Comparison of ENCODE assay signal across 10 cellular contexts in the genomic region with DNA sequence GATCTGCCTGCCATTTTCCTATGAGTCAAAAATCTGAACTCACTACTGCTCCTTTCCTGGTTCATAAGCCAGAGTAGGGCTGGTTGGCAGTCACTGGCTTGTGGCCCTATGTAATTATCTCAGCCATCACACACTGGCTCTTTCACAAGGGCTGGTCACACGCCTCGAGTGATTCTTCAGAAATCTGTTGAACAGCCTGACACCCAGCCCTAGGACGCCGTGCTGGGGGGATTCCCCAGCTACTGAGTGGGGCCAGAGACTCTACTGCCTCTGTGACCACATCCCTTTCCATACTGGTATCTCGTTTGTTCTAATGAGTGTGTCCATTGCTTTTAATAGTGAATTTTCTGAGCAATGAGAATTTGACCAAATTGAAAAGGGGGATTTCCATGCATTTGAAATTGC. TPM values are rescaled to one million over a fixed set of nuclear protein-coding genes. Genes with fewer than 3 reads are reported as not detected.
DNase-seq lines count a peak whose midpoint lies in the region; ATAC-seq, FAIRE-seq and TF ChIP-seq lines count a peak whose summit lies in the region.
"Had no signal": no experiment of that assay in that cellular context is flagged by ENCODE, and none has a peak within 500 bp of the region (broad histone marks: within the 10 kb centered on the region; RNA-seq: fewer than 3 reads in every experiment).

No MANE protein-coding gene starts in this region.

- no peaks in the 10 kb centered on the region for H4K20me1 ChIP-seq in HepG2 (ENCODE audit: insufficient read depth, low read length)

- H3K36me3 ChIP-seq in mesenchymal stem cell (ENCODE audit: control insufficient read depth in 1 of 2, insufficient read depth in 2 of 2, low read depth in 1 of 2, low read length in 2 of 2) (peaks cover 43 to 94% of the 10 kb centered on the region in 2 experiments), HepG2 (replicated peaks in 1 of 2; ENCODE audit: control insufficient read depth in 1 of 2, insufficient read depth in 2 of 2, low read length in 2 of 2) (peaks cover 33 to 65% of the 10 kb centered on the region in 2 experiments), uterus (no peaks in the 10 kb centered on the region)

- WGBS in mesenchymal stem cell = 99% methylated on average over 5 of the region's 5 CpGs
- 97% methylated on average over 5 of the region's 5 CpGs for WGBS in HepG2 (ENCODE audit: low lambda C conversion rate)

- no peak overlapping the region for H3K27ac ChIP-seq in mesenchymal stem cell (ENCODE audit: low read length, poor library complexity, severe bottlenecking)
- no peak overlapping the region for H3K27ac ChIP-seq in HepG2 (ENCODE audit: extremely low read length, insufficient read depth, low read length)
- no peak overlapping the region for H3K27ac ChIP-seq in uterus
- H3K27ac ChIP-seq: psoas muscle, vagina had no signal

- H3K9me3 ChIP-seq in mesenchymal stem cell (ENCODE audit: control insufficient read depth, low read length) = no peaks in the 10 kb centered on the region
- H3K9me3 ChIP-seq in HepG2 (ENCODE audit: low read length) = no peaks in the 10 kb centered on the region
- H3K9me3 ChIP-seq in uterus = no peaks in the 10 kb centered on the region
- H3K9me3 ChIP-seq: psoas muscle, vagina had no signal

- H3K23ac ChIP-seq in mesenchymal stem cell (ENCODE audit: low read length in 2 of 2) = no peak overlapping the region

- H3K27ac Mint-ChIP-seq in activated CD8-positive, alpha-beta T cell treated with anti-CD3 and anti-CD28 coated beads, Interleukin-2, amount 10 ng/mL, durations not matched to agents 7 days and 5 days = peak overlapping the region; percentile 64

- H3K4me1 ChIP-seq in mesenchymal stem cell (ENCODE audit: control insufficient read depth, insufficient read depth, low read depth, low read length) (no peaks in the 10 kb centered on the region), HepG2 (ENCODE audit: insufficient read depth, low read length) (no peaks in the 10 kb centered on the region), uterus (no peaks in the 10 kb centered on the region)
- H3K4me1 ChIP-seq: vagina had no signal

- no peak overlapping the region for H2BK12ac ChIP-seq in mesenchymal stem cell (ENCODE audit: low read length in 2 of 2)

- no peak for TF ChIP-seq POLR2A in HepG2 (IDR thresholded peaks at IDR 0.05; ENCODE audit: insufficient read depth in 1 of 2, low read depth in 2 of 2, low read length in 2 of 2)
- TF ChIP-seq POLR2A in uterus (IDR thresholded peaks at IDR 0.05) = no peak

- H2BK120ac ChIP-seq in mesenchymal stem cell (ENCODE audit: low read depth, low read length) = no peak overlapping the region

- H3K14ac ChIP-seq in mesenchymal stem cell (ENCODE audit: low read length in 2 of 2) = no peak overlapping the region

- H3K4me3 Mint-ChIP-seq in activated CD8-positive, alpha-beta T cell treated with anti-CD3 and anti-CD28 coated beads, Interleukin-2, amount 10 ng/mL, durations not matched to agents 7 days and 5 days = no peak overlapping the region

- TF ChIP-seq RAD21 in HepG2 (CRISPR knock-in tag; IDR thresholded peaks at IDR 0.05) = no peak

- H3K27me3 ChIP-seq in mesenchymal stem cell (ENCODE audit: control insufficient read depth in 1 of 2, insufficient read depth in 1 of 2, low read length in 2 of 2) = no peaks in the 10 kb centered on the region
- H3K27me3 ChIP-seq in HepG2 (ENCODE audit: control insufficient read depth in 1 of 2, insufficient read depth in 2 of 2, low read length in 2 of 2) = no peaks in the 10 kb centered on the region
- H3K27me3 ChIP-seq in uterus = no peaks in the 10 kb centered on the region
- H3K27me3 ChIP-seq: vagina had no signal

- no peak overlapping the region for H2AK5ac ChIP-seq in mesenchymal stem cell (ENCODE audit: low read length, severe bottlenecking)

- in situ Hi-C loops in HepG2 (cut with HindIII; ENCODE audit: extremely low pct_ligation_motif_present, low pct_unique_long_range_greater_than_20kb) = no loop called here

- no peaks in the 10 kb centered on the region for H3K9me3 Mint-ChIP-seq in activated CD8-positive, alpha-beta T cell treated with anti-CD3 and anti-CD28 coated beads, Interleukin-2, amount 10 ng/mL, durations not matched to agents 7 days and 5 days (ENCODE audit: insufficient read depth)

- no peak overlapping the region for H4K8ac ChIP-seq in mesenchymal stem cell (ENCODE audit: low read length)

- peaks cover 84% of the 10 kb centered on the region for H3K36me3 Mint-ChIP-seq in activated CD8-positive, alpha-beta T cell treated with anti-CD3 and anti-CD28 coated beads, Interleukin-2, amount 10 ng/mL, durations not matched to agents 7 days and 5 days (ENCODE audit: low read depth)

- no peak overlapping the region for H2BK5ac ChIP-seq in mesenchymal stem cell (ENCODE audit: low read depth, low read length, poor library complexity, severe bottlenecking)

- H3K9ac ChIP-seq in mesenchymal stem cell (ENCODE audit: low read length) (no peak overlapping the region), HepG2 (ENCODE audit: insufficient read depth, low read depth, low read length) (no peak overlapping the region)

- ATAC-seq in GM18907 (IDR thresholded peaks at IDR 0.05; ENCODE audit: unreplicated experiment) (peak; percentile 97), HG02938 (IDR thresholded peaks at IDR 0.05; ENCODE audit: unreplicated experiment) (peak; percentile 98), HepG2 (no peak)
- peak; percentile 92 for ATAC-seq in activated CD8-positive, alpha-beta T cell treated with anti-CD3 and anti-CD28 coated beads, Interleukin-2, amount 10 ng/mL, durations not matched to agents 7 days and 5 days

- H3K4me2 ChIP-seq in mesenchymal stem cell (ENCODE audit: low read length, poor library complexity, severe bottlenecking) = no peak overlapping the region
- no peak overlapping the region for H3K4me2 ChIP-seq in HepG2 (ENCODE audit: low read depth, low read length)

- H2BK15ac ChIP-seq in mesenchymal stem cell (ENCODE audit: low read depth, poor library complexity, severe bottlenecking) = no peak overlapping the region

- BruUV-seq in HepG2 (replicated peaks; lab: Mats Ljungman, UMichigan) = no TSS peak

- H3K4me1 Mint-ChIP-seq in activated CD8-positive, alpha-beta T cell treated with anti-CD3 and anti-CD28 coated beads, Interleukin-2, amount 10 ng/mL, durations not matched to agents 7 days and 5 days (ENCODE audit: low read depth) = peaks cover 24% of the 10 kb centered on the region

- H2AFZ ChIP-seq in mesenchymal stem cell (ENCODE audit: low read depth, low read length) = no peak overlapping the region
- H2AFZ ChIP-seq in HepG2 (ENCODE audit: low read length) = no peak overlapping the region

- no peak overlapping the region for H4K91ac ChIP-seq in mesenchymal stem cell (ENCODE audit: low read length)

- intact Hi-C loops in HepG2 (cut with micrococcal nuclease; ENCODE audit: unreplicated experiment) (no loop called here), uterus (cut with DNase I; ENCODE audit: low total_unique reads) (no loop called here)

- CTCF ChIA-PET in activated CD8-positive, alpha-beta T cell treated with anti-CD3 and anti-CD28 coated beads, Interleukin-2, amount 10 ng/mL, durations not matched to agents 7 days and 5 days (lab: Charles Lee) = interaction anchor here (0.6 to 1.5 kb wide), 3 partner anchors 79 to 240 kb away, joined by 3 to 4 read pairs (median 4); no protein-coding TSS in a partner anchor
- CTCF ChIA-PET in HepG2 (lab: Yijun Ruan, JAX; ENCODE audit: low intra/inter-chr PET ratio, low total read pairs) = no interaction called here

- no peak for FAIRE-seq in HepG2 (lab: Jason Lieb, UNC)

- H3K79me2 ChIP-seq in HepG2 (ENCODE audit: insufficient read depth, low read length) = no peaks in the 10 kb centered on the region

- no peak for TF ChIP-seq CTCF in HepG2 (CRISPR knock-in tag; IDR thresholded peaks at IDR 0.05)
- TF ChIP-seq CTCF in uterus (IDR thresholded peaks at IDR 0.05) = no peak

- H3K4me3 ChIP-seq in mesenchymal stem cell (ENCODE audit: insufficient read depth in 1 of 2, low read depth in 1 of 2, low read length in 2 of 2) (no peak overlapping the region), HepG2 (replicated peaks in 1 of 3; ENCODE audit: insufficient read depth in 1 of 3, low read depth in 2 of 3, low read length in 3 of 3) (no peak overlapping the region), uterus (no peak overlapping the region)
- H3K4me3 ChIP-seq: psoas muscle, vagina had no signal

- no peaks in the 10 kb centered on the region for H3K27me3 Mint-ChIP-seq in activated CD8-positive, alpha-beta T cell treated with anti-CD3 and anti-CD28 coated beads, Interleukin-2, amount 10 ng/mL, durations not matched to agents 7 days and 5 days (ENCODE audit: low read depth)

- no peak overlapping the region for H3K4ac ChIP-seq in mesenchymal stem cell (ENCODE audit: low read depth in 1 of 2, low read length in 2 of 2)

- TF ChIP-seq EP300 in HepG2 (IDR thresholded peaks at IDR 0.05; ENCODE audit: low read depth in 2 of 2, low read length in 2 of 2) (no peak), HepG2 (CRISPR knock-in tag; IDR thresholded peaks at IDR 0.05; ENCODE audit: borderline replicate concordance) (no peak)

- POLR2A ChIA-PET in activated CD8-positive, alpha-beta T cell treated with anti-CD3 and anti-CD28 coated beads, Interleukin-2, amount 10 ng/mL, durations not matched to agents 7 days and 5 days (lab: Charles Lee) = no interaction called here
- POLR2A ChIA-PET in HepG2 (lab: Yijun Ruan, JAX) = no interaction called here

- H3K79me1 ChIP-seq in mesenchymal stem cell (replicated peaks; ENCODE audit: low read length, poor library complexity, severe bottlenecking) = peaks cover 26% of the 10 kb centered on the region

- H3K18ac ChIP-seq in mesenchymal stem cell (ENCODE audit: low read depth in 1 of 2, low read length in 2 of 2) = no peak overlapping the region

- DNase-seq in A172 (ENCODE audit: low spot score) = peak; percentile 22
- peak; percentile 44 for DNase-seq in activated CD8-positive, alpha-beta T cell treated with anti-CD3 and anti-CD28 coated beads, Interleukin-2, amount 10 ng/mL, durations not matched to agents 7 days and 5 days
- no peak for DNase-seq in mesenchymal stem cell
- no peak for DNase-seq in occipital lobe (lab: John Stamatoyannopoulos, UW)
- no peak for DNase-seq in HepG2 (ENCODE audit: low spot score)
- no peak for DNase-seq in uterus
- DNase-seq: psoas muscle had no signal

RNA-seq across cellular contexts. Expression of gene RBM44, which starts 45.8 kb away (rescaled TPM):
- 0.45 TPM in 1 of 2 replicates, not detected in the other for total RNA-seq in A172 (2014; rRNA removed; shearing (Covaris generic))
- total RNA-seq in activated CD8-positive, alpha-beta T cell treated with anti-CD3 and anti-CD28 coated beads, Interleukin-2, amount 10 ng/mL, durations not matched to agents 7 days and 5 days = under 1 TPM; 0.37 to 0.73 TPM
- 0.18 TPM for polyA plus RNA-seq in mesenchymal stem cell (2013, experiment 1 of 2)
- polyA plus RNA-seq in mesenchymal stem cell (2013, experiment 2 of 2) = 0.15 TPM
- 5.1 TPM for total RNA-seq in occipital lobe
- 0.13 and 0.15 TPM in 2 replicates for total RNA-seq in HepG2 (2016; rRNA removed; fragmentation: Illumina TruSeq; extraction: Trizol)
- total RNA-seq in HepG2 (2016; cell fraction: cytosol; rRNA removed; fragmentation: Illumina TruSeq; extraction: Trizol; ENCODE audit: low read depth) = 0.51 and 0.53 TPM in 2 replicates
- total RNA-seq in HepG2 (2016; cell fraction: insoluble cytoplasmic fraction; rRNA removed; fragmentation: Illumina TruSeq; extraction: Trizol) = 0.19 and 0.21 TPM in 2 replicates
- total RNA-seq in HepG2 (2016; cell fraction: membrane; rRNA removed; fragmentation: Illumina TruSeq; extraction: Trizol) = 0.10 and 0.37 TPM in 2 replicates
- total RNA-seq in HepG2 (2016; cell fraction: nucleus; rRNA removed; fragmentation: Illumina TruSeq; extraction: Trizol) = 0.59 and 0.60 TPM in 2 replicates
- polyA plus RNA-seq in HepG2 (2011; rRNA removed) = 0.47 and 0.50 TPM in 2 replicates
- polyA plus RNA-seq in HepG2 (2011; cell fraction: cytosol; rRNA removed) = 0.04 and 0.09 TPM in 2 replicates
- polyA plus RNA-seq in HepG2 (2011; cell fraction: nucleus; rRNA removed) = 0.68 and 0.96 TPM in 2 replicates
- 0.36 and 0.63 TPM in 2 replicates for polyA plus RNA-seq in HepG2 (2012)
- not detected in 2 replicates for polyA plus RNA-seq in HepG2 (2016; cell fraction: cytosol; fragmentation: Illumina TruSeq; extraction: Trizol; ENCODE audit: low read depth)
- polyA plus RNA-seq in HepG2 (2016; cell fraction: insoluble cytoplasmic fraction; fragmentation: Illumina TruSeq; extraction: Trizol; ENCODE audit: low read depth) = 0.07 and 0.14 TPM in 2 replicates
- polyA plus RNA-seq in HepG2 (2016; cell fraction: membrane; fragmentation: Illumina TruSeq; extraction: Trizol; ENCODE audit: low read depth) = 0.03 and 0.05 TPM in 2 replicates
- 0.31 and 0.63 TPM in 2 replicates for polyA plus RNA-seq in HepG2 (2016; cell fraction: nucleus; fragmentation: Illumina TruSeq; extraction: Trizol; ENCODE audit: insufficient read depth, low read depth)
- polyA minus RNA-seq in HepG2 (2011; rRNA and poly(A)+ RNA removed; ENCODE audit: low replicate concordance) = 0.02 and 0.19 TPM in 2 replicates
- 0.26 TPM in 1 of 2 replicates, not detected in the other for polyA minus RNA-seq in HepG2 (2011; cell fraction: cytosol; rRNA and poly(A)+ RNA removed)
- 2.2 and 2.9 TPM in 2 replicates for polyA minus RNA-seq in HepG2 (2011; cell fraction: nucleus; rRNA and poly(A)+ RNA removed)
- 1 to 10 TPM in 3 of 4 donors, under 1 TPM in 1; under 0.01 to 3.6 (median 1.8) TPM for total RNA-seq in uterus

Comparison
In these comparisons a context has a peak if more than half of its experiments do, and no peak if none do; other contexts are left out.
1. DNase-seq: peak in A172 (single experiment) and activated CD8-positive, alpha-beta T cell treated with anti-CD3 and anti-CD28 coated beads, Interleukin-2, amount 10 ng/mL, durations not matched to agents 7 days and 5 days (single experiment); none in mesenchymal stem cell (single experiment), occipital lobe (single experiment), HepG2 (single experiment) and uterus (0 of 2).